Comparison of ENCODE assay signal across 10 cellular contexts in genomic region chr16:28136751-28137434, GRCh38.
A peak's percentile ranks its signal among the peaks of the same experiment; 100 is the strongest.
DNase-seq lines count a peak whose midpoint lies in the region; ATAC-seq, FAIRE-seq and TF ChIP-seq lines count a peak whose summit lies in the region.
"Had no signal": no experiment of that assay in that cellular context is flagged by ENCODE, and none has a peak within 500 bp of the region (broad histone marks: within the 10 kb centered on the region; RNA-seq: fewer than 3 reads in every experiment).

No MANE protein-coding gene starts in this region.

- H3K27me3 Mint-ChIP-seq in CD4-positive, alpha-beta memory T cell, result no peaks in the 10 kb centered on the region
- H3K27me3 Mint-ChIP-seq in T-helper 17 cell, result no peaks in the 10 kb centered on the region

- POLR2A ChIA-PET in CD4-positive, alpha-beta memory T cell (lab: Charles Lee; ENCODE audit: partially characterized antibody), result interaction anchor here (0.7 to 10.3 kb wide), 10 partner anchors 12 to 141 kb away, joined by 4 to 301 read pairs (median 6); partner anchors contain the start of gene XPO6
- POLR2A ChIA-PET in GM12878 (lab: Charles Lee), result no interaction called here

- RAD21 ChIA-PET in GM12878 (lab: Charles Lee; ENCODE audit: unreplicated experiment), result interaction anchor here (0.8 to 2.1 kb wide), 2 partner anchors 44 to 81 kb away, joined by 3 to 16 read pairs; no protein-coding TSS in a partner anchor

- no peak overlapping the region for H2AFZ ChIP-seq in GM12878 (ENCODE audit: control insufficient read depth, low read depth, low read length)

- intact Hi-C loops in CD4-positive, alpha-beta memory T cell (cut with micrococcal nuclease), result loop anchor here (1.0 kb wide), 3 partner anchors 12 to 140 kb away; no protein-coding TSS in a partner anchor
- intact Hi-C loops in GM12878 (cut with micrococcal nuclease; ENCODE audit: unreplicated experiment) (no loop called here), mucosa of descending colon (cut with DNase I, micrococcal nuclease) (no loop called here), esophagus squamous epithelium (cut with DNase I) (no loop called here)

- no peaks in the 10 kb centered on the region for H3K27me3 ChIP-seq in CD4-positive, alpha-beta memory T cell (ENCODE audit: insufficient read depth, low read length)
- no peaks in the 10 kb centered on the region for H3K27me3 ChIP-seq in GM12878 (replicated peaks in 1 of 2; ENCODE audit: control insufficient read depth in 2 of 2, insufficient read depth in 2 of 2, low read length in 1 of 2)
- H3K27me3 ChIP-seq in esophagus squamous epithelium, result no peaks in the 10 kb centered on the region

- H3K79me2 ChIP-seq in GM12878 (ENCODE audit: control insufficient read depth, insufficient read depth, low read length), result peaks cover 19% of the 10 kb centered on the region

- TF ChIP-seq POLR2A in GM12878 (IDR thresholded peaks at IDR 0.05; ENCODE audit: low read depth, low read length), result no peak
- no peak for TF ChIP-seq POLR2A in esophagus squamous epithelium (IDR thresholded peaks at IDR 0.05)

- WGBS in GM12878 (ENCODE audit: insufficient coverage, insufficient replicate concordance, low lambda C conversion rate, missing lambda C conversion rate), result 83% methylated on average over 6 of the region's 6 CpGs
- 83 to 92% methylated on average over 4 to 6 of the region's 6 CpGs for WGBS in esophagus squamous epithelium, 2 donors

- H4K20me1 ChIP-seq in GM12878 (ENCODE audit: control insufficient read depth, insufficient read depth), result no peaks in the 10 kb centered on the region; the same call in 1 of the 2 replicates

- peaks cover 60% of the 10 kb centered on the region for H3K4me1 ChIP-seq in CD4-positive, alpha-beta memory T cell (ENCODE audit: insufficient read depth, low read length)
- H3K4me1 ChIP-seq in GM12878 (ENCODE audit: control insufficient read depth, insufficient read depth, low read length) (peaks cover 20% of the 10 kb centered on the region), mucosa of descending colon (ENCODE audit: low read depth) (peaks cover 5% of the 10 kb centered on the region), esophagus squamous epithelium (peaks cover 0 to 10% (median 2%) of the 10 kb centered on the region in 3 donors)

- peak; percentile 59 to 67 (median 64) for DNase-seq in CD4-positive, alpha-beta memory T cell
- DNase-seq in T-helper 17 cell, result peak in 1 of 3 donors; percentile 19
- DNase-seq in GM12878 (ENCODE audit: low read depth, low spot score), result no peak
- no peak for DNase-seq in mucosa of descending colon
- no peak for DNase-seq in NCI-H510A treated with DMSO at 0.1 percent for 48 hours (lab: John Stamatoyannopoulos, UW)
- no peak for DNase-seq in esophagus squamous epithelium (lab: John Stamatoyannopoulos, UW)
- no peak for DNase-seq in AG20443 (ENCODE audit: low spot score)

- no peak overlapping the region for H3K9ac ChIP-seq in GM12878 (ENCODE audit: control insufficient read depth, insufficient read depth, low read length)

- CTCF ChIA-PET in CD4-positive, alpha-beta memory T cell (lab: Charles Lee; ENCODE audit: partially characterized antibody), result interaction anchor here (0.7 to 18.4 kb wide), 11 partner anchors 11 to 181 kb away, joined by 3 to 569 read pairs (median 5); partner anchors contain the start of gene XPO6
- CTCF ChIA-PET in GM12878 (lab: Yijun Ruan, JAX), result interaction anchor here (1.0 to 9.1 kb wide), 2 partner anchors 66 to 81 kb away, joined by 3 to 58 read pairs; no protein-coding TSS in a partner anchor

- in situ Hi-C loops in GM12878 (cut with MboI), result no loop called here

- no TSS peak for BruUV-seq in GM12878 (replicated peaks; lab: Mats Ljungman, UMichigan)

- peak overlapping the region; percentile 80 to 95 (median 92) for H3K27ac Mint-ChIP-seq in CD4-positive, alpha-beta memory T cell
- peak overlapping the region; percentile 94 for H3K27ac Mint-ChIP-seq in T-helper 17 cell

- peak in 1 of 3 experiments; percentile 37; a peak in 2 of 6 replicates for TF ChIP-seq CTCF in GM12878 (IDR thresholded peaks at IDR 0.05 in 2 of 3, conservative IDR thresholded peaks at IDR 0.05 in 1 of 3; ENCODE audit: control insufficient read depth in 2 of 3, extremely low read depth in 1 of 3, insufficient read depth in 1 of 3, low read depth in 3 of 3, low read length in 3 of 3)
- TF ChIP-seq CTCF in mucosa of descending colon (IDR thresholded peaks at IDR 0.05), result no peak
- TF ChIP-seq CTCF in esophagus squamous epithelium (IDR thresholded peaks at IDR 0.05), result no peak

- H3K36me3 Mint-ChIP-seq in CD4-positive, alpha-beta memory T cell, result peaks cover 32 to 56% of the 10 kb centered on the region in 2 donors
- no peaks in the 10 kb centered on the region for H3K36me3 Mint-ChIP-seq in T-helper 17 cell (ENCODE audit: low read depth)

- SMC1A ChIA-PET in GM12878 (lab: Charles Lee; ENCODE audit: uncharacterized antibody, unreplicated experiment), result interaction anchor here (0.5 to 1.3 kb wide), 2 partner anchors 81 to 164 kb away, joined by 3 to 8 read pairs; no protein-coding TSS in a partner anchor

- TF ChIP-seq EP300 in GM12878 (IDR thresholded peaks at IDR 0.05; ENCODE audit: borderline replicate concordance in 1 of 2, control insufficient read depth in 1 of 2, low read depth in 2 of 2, low read length in 2 of 2), result no peak

- H3K4me3 Mint-ChIP-seq in CD4-positive, alpha-beta memory T cell, result peak overlapping the region in 7 of 8 donors; percentile 38 to 77 (median 64)
- peak overlapping the region; percentile 85 for H3K4me3 Mint-ChIP-seq in T-helper 17 cell

- ATAC-seq in T-helper 17 cell (no peak), GM12878 (no peak), mucosa of descending colon (peak; percentile 29), HG03097 (IDR thresholded peaks at IDR 0.05; ENCODE audit: low FRiP score, unreplicated experiment) (no peak)

- H3K27ac ChIP-seq in CD4-positive, alpha-beta memory T cell (ENCODE audit: low read depth, low read length), result peak overlapping the region; percentile 18
- H3K27ac ChIP-seq in GM12878 (ENCODE audit: control insufficient read depth, insufficient read depth) (no peak overlapping the region), esophagus squamous epithelium (no peak overlapping the region)

- no peak for FAIRE-seq in GM12878 (lab: Jason Lieb, UNC)
- FAIRE-seq: colon, TTC549 had no signal

- peaks cover 35% of the 10 kb centered on the region for H3K36me3 ChIP-seq in CD4-positive, alpha-beta memory T cell (ENCODE audit: insufficient read depth, low read length)
- H3K36me3 ChIP-seq in GM12878 (ENCODE audit: control insufficient read depth in 2 of 2, insufficient read depth in 2 of 2, low read length in 1 of 2) (peaks cover 10 to 50% of the 10 kb centered on the region in 2 experiments), mucosa of descending colon (ENCODE audit: low read depth) (no peaks in the 10 kb centered on the region), esophagus squamous epithelium (peaks cover 0 to 84% (median 12%) of the 10 kb centered on the region in 3 donors)

- no peak overlapping the region for H3K4me2 ChIP-seq in GM12878 (ENCODE audit: control insufficient read depth, insufficient read depth)

- TF ChIP-seq RAD21 in GM12878 (IDR thresholded peaks at IDR 0.05; ENCODE audit: insufficient read depth, low read depth, low read length), result peak; percentile 23; the same call in 1 of the 2 replicates

- no peaks in the 10 kb centered on the region for H3K9me3 Mint-ChIP-seq in CD4-positive, alpha-beta memory T cell

- no peak overlapping the region for H3K4me3 ChIP-seq in CD4-positive, alpha-beta memory T cell (ENCODE audit: low read length in 2 of 2)
- H3K4me3 ChIP-seq in GM12878, result no peak overlapping the region
- H3K4me3 ChIP-seq in mucosa of descending colon, result no peak overlapping the region
- no peak overlapping the region for H3K4me3 ChIP-seq in esophagus squamous epithelium

- H3K9me3 ChIP-seq in CD4-positive, alpha-beta memory T cell (ENCODE audit: control insufficient read depth in 1 of 2, low read length in 2 of 2), result no peaks in the 10 kb centered on the region
- H3K9me3 ChIP-seq in T-helper 17 cell (ENCODE audit: control insufficient read depth, low read length, poor library complexity, severe bottlenecking) (no peaks in the 10 kb centered on the region), GM12878 (replicated peaks; ENCODE audit: control insufficient read depth, insufficient read depth, low read length) (no peaks in the 10 kb centered on the region), mucosa of descending colon (no peaks in the 10 kb centered on the region), esophagus squamous epithelium (no peaks in the 10 kb centered on the region)

- peaks cover 40 to 56% (median 49%) of the 10 kb centered on the region in 4 donors for H3K4me1 Mint-ChIP-seq in CD4-positive, alpha-beta memory T cell
- peaks cover 57% of the 10 kb centered on the region for H3K4me1 Mint-ChIP-seq in T-helper 17 cell

TF ChIP-seq in GM12878, 131 proteins besides CTCF, POLR2A, EP300 and RAD21 (continues in another document):
- TF ChIP-seq, protein P1, sequence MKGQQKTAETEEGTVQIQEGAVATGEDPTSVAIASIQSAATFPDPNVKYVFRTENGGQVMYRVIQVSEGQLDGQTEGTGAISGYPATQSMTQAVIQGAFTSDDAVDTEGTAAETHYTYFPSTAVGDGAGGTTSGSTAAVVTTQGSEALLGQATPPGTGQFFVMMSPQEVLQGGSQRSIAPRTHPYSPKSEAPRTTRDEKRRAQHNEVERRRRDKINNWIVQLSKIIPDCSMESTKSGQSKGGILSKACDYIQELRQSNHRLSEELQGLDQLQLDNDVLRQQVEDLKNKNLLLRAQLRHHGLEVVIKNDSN (IDR thresholded peaks at IDR 0.05; ENCODE audit: borderline replicate concordance, extremely low read length, insufficient read depth, low read depth, low read length), result no peak
- TF ChIP-seq DPF2 (IDR thresholded peaks at IDR 0.05) (no peak), EED (IDR thresholded peaks at IDR 0.05; ENCODE audit: low read depth) (no peak), PAX8 (IDR thresholded peaks at IDR 0.05) (no peak), HDAC6 (IDR thresholded peaks at IDR 0.05; ENCODE audit: unreplicated experiment) (no peak), GATAD2B (conservative IDR thresholded peaks at IDR 0.05; ENCODE audit: low read depth) (no peak)

Comparison
In these comparisons a context has a peak if more than half of its experiments do, and no peak if none do; other contexts are left out.
1. DNase-seq: peak in CD4-positive, alpha-beta memory T cell (5 of 5); none in GM12878 (single experiment), mucosa of descending colon (0 of 3), NCI-H510A treated with DMSO at 0.1 percent for 48 hours (single experiment), esophagus squamous epithelium (single experiment) and AG20443 (single experiment).